28 cellular contexts compared by ENCODE assay signal in genomic region chr1:96334236-96334557, GRCh38.
"Had no signal": no experiment of that assay in that cellular context is flagged by ENCODE, and none has a peak within 500 bp of the region (broad histone marks: within the 10 kb centered on the region; RNA-seq: fewer than 3 reads in every experiment).

No MANE protein-coding gene starts in this region.

- H3K9me3 Mint-ChIP-seq: type B pancreatic cell had no signal

- H3K36me3 ChIP-seq: stomach, suprapubic skin, thoracic aorta, thyroid gland, tibial artery, tibial nerve, transverse colon, upper lobe of left lung, upper lobe of right lung, uterus, vagina had no signal

- H3K36me3 Mint-ChIP-seq: stimulated activated effector memory CD8-positive, alpha-beta T cell treated with anti-CD3 and anti-CD28 coated beads, Interleukin-12 subunit alpha, Interleukin-12 subunit beta, amount 100 ng/mL, for 72 hours; stimulated activated memory B cell treated with anti-CD40 and anti-IgM and Interleukin-4, amounts not matched to agents 10 μg/mL and 1 μg/mL and 100 μg/mL, for 72 hours; stimulated activated naive B cell treated with anti-CD40 and anti-IgM and Interleukin-4, amounts not matched to agents 10 μg/mL and 1 μg/mL and 100 μg/mL, for 72 hours; type B pancreatic cell had no signal

- H3K4me3 ChIP-seq: stomach, suprapubic skin, testis, thoracic aorta, thyroid gland, tibial artery, tibial nerve, transverse colon, upper lobe of left lung, upper lobe of right lung, uterus, vagina had no signal

- H3K4me1 Mint-ChIP-seq: stimulated activated effector memory CD8-positive, alpha-beta T cell treated with anti-CD3 and anti-CD28 coated beads, Interleukin-12 subunit alpha, Interleukin-12 subunit beta, amount 100 ng/mL, for 72 hours; stimulated activated memory B cell treated with anti-CD40 and anti-IgM and Interleukin-4, amounts not matched to agents 10 μg/mL and 1 μg/mL and 100 μg/mL, for 72 hours; stimulated activated naive B cell treated with anti-CD40 and anti-IgM and Interleukin-4, amounts not matched to agents 10 μg/mL and 1 μg/mL and 100 μg/mL, for 72 hours; stimulated activated naive CD8-positive, alpha-beta T cell treated with anti-CD3 and anti-CD28 coated beads, Interleukin-15, amount 100 ng/mL, for 72 hours had no signal

- H3K27me3 ChIP-seq: stomach, suprapubic skin, testis, thyroid gland, tibial artery, tibial nerve, transverse colon, upper lobe of left lung, upper lobe of right lung, uterus, vagina had no signal

- H3K4me1 ChIP-seq: stomach, suprapubic skin, testis, thyroid gland, tibial artery, tibial nerve, transverse colon, upper lobe of left lung, upper lobe of right lung, uterus, vagina had no signal

- H3K27ac Mint-ChIP-seq: stimulated activated effector memory CD8-positive, alpha-beta T cell treated with anti-CD3 and anti-CD28 coated beads, Interleukin-12 subunit alpha, Interleukin-12 subunit beta, amount 100 ng/mL, for 72 hours; stimulated activated memory B cell treated with anti-CD40 and anti-IgM and Interleukin-4, amounts not matched to agents 10 μg/mL and 1 μg/mL and 100 μg/mL, for 72 hours; stimulated activated naive B cell treated with anti-CD40 and anti-IgM and Interleukin-4, amounts not matched to agents 10 μg/mL and 1 μg/mL and 100 μg/mL, for 72 hours; stimulated activated naive CD8-positive, alpha-beta T cell treated with anti-CD3 and anti-CD28 coated beads, Interleukin-15, Interleukin-2, amounts not matched to agents 100 ng/mL and 50 ng/mL, for 24 hours; type B pancreatic cell had no signal

- H3K4me3 Mint-ChIP-seq: stimulated activated effector memory CD8-positive, alpha-beta T cell treated with anti-CD3 and anti-CD28 coated beads, Interleukin-12 subunit alpha, Interleukin-12 subunit beta, amount 100 ng/mL, for 72 hours; stimulated activated memory B cell treated with anti-CD40 and anti-IgM and Interleukin-4, amounts not matched to agents 10 μg/mL and 1 μg/mL and 100 μg/mL, for 72 hours; stimulated activated naive B cell treated with anti-CD40 and anti-IgM and Interleukin-4, amounts not matched to agents 10 μg/mL and 1 μg/mL and 100 μg/mL, for 72 hours; stimulated activated naive CD8-positive, alpha-beta T cell treated with anti-CD3 and anti-CD28 coated beads, Interleukin-15, amount 100 ng/mL, for 72 hours; stimulated activated naive CD8-positive, alpha-beta T cell treated with anti-CD3 and anti-CD28 coated beads, Interleukin-15, Interleukin-2, amounts not matched to agents 100 ng/mL and 50 ng/mL, for 24 hours; type B pancreatic cell had no signal

- ATAC-seq: stimulated activated effector memory CD8-positive, alpha-beta T cell treated with anti-CD3 and anti-CD28 coated beads, Interleukin-12 subunit alpha, Interleukin-12 subunit beta, amount 100 ng/mL, for 72 hours; stimulated activated memory B cell treated with anti-CD40 and anti-IgM and Interleukin-4, amounts not matched to agents 10 μg/mL and 1 μg/mL and 100 μg/mL, for 72 hours; stimulated activated naive B cell treated with anti-CD40 and anti-IgM and Interleukin-4, amounts not matched to agents 10 μg/mL and 1 μg/mL and 100 μg/mL, for 72 hours; stimulated activated naive CD8-positive, alpha-beta T cell treated with anti-CD3 and anti-CD28 coated beads, Interleukin-15, amount 100 ng/mL, for 72 hours; stimulated activated naive CD8-positive, alpha-beta T cell treated with anti-CD3 and anti-CD28 coated beads, Interleukin-15, Interleukin-2, amounts not matched to agents 100 U/mL and 50 U/mL, for 24 hours; upper lobe of right lung had no signal

- H3K27ac ChIP-seq: stomach, suprapubic skin, testis, thoracic aorta, thyroid gland, tibial artery, tibial nerve, transverse colon, upper lobe of left lung, upper lobe of right lung, uterus, vagina had no signal

- H3K9me3 ChIP-seq: stomach, suprapubic skin, testis, thoracic aorta, thyroid gland, tibial artery, tibial nerve, transverse colon, upper lobe of left lung, upper lobe of right lung, uterus, vagina had no signal

- DNase-seq: stimulated activated CD4-positive, alpha-beta T cell treated with anti-CD3 and anti-CD28 coated beads, Interleukin-2, amount 100 ng/mL, for 48 hours; stimulated activated CD4-positive, alpha-beta T cell treated with anti-CD3 and anti-CD28 coated beads, Interleukin-4, amount 100 ng/mL, for 1 hour; stimulated activated CD4-positive, alpha-beta T cell treated with anti-CD3 and anti-CD28 coated beads, Interleukin-4, amount 100 ng/mL, for 24 hours; stimulated activated CD4-positive, alpha-beta T cell treated with anti-CD3 and anti-CD28 coated beads, Interleukin-4, amount 100 ng/mL, for 4 hours; stimulated activated CD8-positive, alpha-beta memory T cell treated with anti-CD3 and anti-CD28 coated beads, Interleukin-4, amount 100 ng/mL, for 48 hours; stimulated activated naive B cell treated with anti-CD40 and anti-IgM and Interleukin-4, amounts not matched to agents 10 μg/mL and 1 μg/mL and 100 μg/mL, for 72 hours; stimulated activated naive CD4-positive, alpha-beta T cell; stimulated activated naive CD4-positive, alpha-beta T cell treated with Interleukin-2 at 50 U/mL for 16 hours; stimulated activated naive CD8-positive, alpha-beta T cell treated with anti-CD3 and anti-CD28 coated beads, Interleukin-15, amount 100 ng/mL, for 72 hours; stimulated activated naive CD8-positive, alpha-beta T cell treated with anti-CD3 and anti-CD28 coated beads, Interleukin-15, Interleukin-2, amounts not matched to agents 100 U/mL and 50 U/mL, for 24 hours; stomach; substantia nigra; testis; thyroid gland; tibial artery; transverse colon; trophoblast cell; upper lobe of left lung; upper lobe of right lung; uterus had no signal

- H3K27me3 Mint-ChIP-seq: stimulated activated memory B cell treated with anti-CD40 and anti-IgM and Interleukin-4, amounts not matched to agents 10 μg/mL and 1 μg/mL and 100 μg/mL, for 72 hours; stimulated activated naive B cell treated with anti-CD40 and anti-IgM and Interleukin-4, amounts not matched to agents 10 μg/mL and 1 μg/mL and 100 μg/mL, for 72 hours; stimulated activated naive CD8-positive, alpha-beta T cell treated with anti-CD3 and anti-CD28 coated beads, Interleukin-15, amount 100 ng/mL, for 72 hours; stimulated activated naive CD8-positive, alpha-beta T cell treated with anti-CD3 and anti-CD28 coated beads, Interleukin-15, Interleukin-2, amounts not matched to agents 100 ng/mL and 50 ng/mL, for 24 hours; type B pancreatic cell had no signal
